ENCODE assay signal across 11 cellular contexts in genomic region chr7:132882714-132883428, GRCh38.
DNase-seq lines count a peak whose midpoint lies in the region; ATAC-seq, FAIRE-seq and TF ChIP-seq lines count a peak whose summit lies in the region.
"Had no signal": no experiment of that assay in that cellular context is flagged by ENCODE, and none has a peak within 500 bp of the region (broad histone marks: within the 10 kb centered on the region; RNA-seq: fewer than 3 reads in every experiment).

No MANE protein-coding gene starts in this region.

- intact Hi-C loops in gastrocnemius medialis (cut with DNase I; ENCODE audit: low total_unique reads), result no loop called here

- no peak overlapping the region for H3K56ac ChIP-seq in mesendoderm (ENCODE audit: low read length)

- no peaks in the 10 kb centered on the region for H3K79me2 ChIP-seq in mesendoderm (ENCODE audit: control insufficient read depth, insufficient read depth, low read length)

- H2BK5ac ChIP-seq in mesendoderm (ENCODE audit: low read length), result no peak overlapping the region

- no peak overlapping the region for H3K18ac ChIP-seq in mesendoderm (ENCODE audit: low read length)

- peak; percentile 86 for FAIRE-seq in GM12892 (lab: Jason Lieb, UNC)

- no peak overlapping the region for H4K8ac ChIP-seq in mesendoderm (ENCODE audit: low read depth, low read length)

- no peak for TF ChIP-seq CTCF in gastrocnemius medialis (IDR thresholded peaks at IDR 0.05 in 4 of 5, conservative IDR thresholded peaks at IDR 0.05 in 1 of 5)

- H3K36me3 ChIP-seq in mesendoderm (ENCODE audit: control insufficient read depth, insufficient read depth, low read length), result no peaks in the 10 kb centered on the region
- no peaks in the 10 kb centered on the region for H3K36me3 ChIP-seq in gastrocnemius medialis

- TF ChIP-seq POLR2A in GM12892 (IDR thresholded peaks at IDR 0.05; ENCODE audit: low read depth, low read length) (no peak), gastrocnemius medialis (IDR thresholded peaks at IDR 0.05) (no peak)

- H2BK15ac ChIP-seq in mesendoderm (replicated peaks; ENCODE audit: low read depth), result no peak overlapping the region

- no peaks in the 10 kb centered on the region for H3K9me3 ChIP-seq in gastrocnemius medialis
- H3K9me3 ChIP-seq: body of pancreas had no signal

- H3K27ac ChIP-seq in mesendoderm (ENCODE audit: low read depth, low read length) (no peak overlapping the region), gastrocnemius medialis (no peak overlapping the region)
- H3K27ac ChIP-seq: body of pancreas had no signal

- in situ Hi-C loops in gastrocnemius medialis (cut with MboI; ENCODE audit: low sequenced_read_pairs in 4 of 4), result no loop called here
- in situ Hi-C loops in KBM-7 (cut with MboI; ENCODE audit: low pct_unique_long_range_greater_than_20kb, low sequenced_read_pairs), result no loop called here

- ATAC-seq in GM21529 (IDR thresholded peaks at IDR 0.05; ENCODE audit: unreplicated experiment) (peak; percentile 62), gastrocnemius medialis (no peak)
- ATAC-seq: body of pancreas had no signal

- H3K23ac ChIP-seq in mesendoderm (ENCODE audit: low read length), result no peak overlapping the region

- no peak overlapping the region for H2AK5ac ChIP-seq in mesendoderm (ENCODE audit: low read length)

- H3K9ac ChIP-seq in mesendoderm (ENCODE audit: low read length), result no peak overlapping the region

- H4K5ac ChIP-seq in mesendoderm (ENCODE audit: low read length), result no peak overlapping the region

- no CpG with 5 or more reads among the region's 2 CpGs for WGBS in mesendoderm (ENCODE audit: extremely low coverage, insufficient coverage, low lambda C conversion rate)

- H3K4ac ChIP-seq in mesendoderm (ENCODE audit: low read depth, low read length), result no peak overlapping the region

- DNase-seq in GM12892 (ENCODE audit: insufficient read length), result no peak
- DNase-seq in OCI-M1 (lab: John Stamatoyannopoulos, UW), result peak; percentile 57
- DNase-seq in mesendoderm, result peak; percentile 16
- no peak for DNase-seq in DMS79 (lab: John Stamatoyannopoulos, UW)
- no peak for DNase-seq in nucleus accumbens (lab: John Stamatoyannopoulos, UW)
- no peak for DNase-seq in gastrocnemius medialis
- no peak for DNase-seq in KBM-7
- DNase-seq: body of pancreas, Calu3, occipital lobe had no signal

- no peak overlapping the region for H3K4me3 ChIP-seq in mesendoderm (ENCODE audit: low read length)
- no peak overlapping the region for H3K4me3 ChIP-seq in gastrocnemius medialis
- H3K4me3 ChIP-seq: body of pancreas had no signal

- H3K79me1 ChIP-seq in mesendoderm (ENCODE audit: low read length), result peaks cover 2% of the 10 kb centered on the region

- H3K4me1 ChIP-seq in mesendoderm (ENCODE audit: control insufficient read depth, low read depth, low read length) (no peaks in the 10 kb centered on the region), gastrocnemius medialis (peaks cover 10% of the 10 kb centered on the region in 2 donors)
- H3K4me1 ChIP-seq: body of pancreas had no signal

- no peak overlapping the region for H2BK120ac ChIP-seq in mesendoderm (ENCODE audit: low read depth, low read length)

- no peaks in the 10 kb centered on the region for H3K27me3 ChIP-seq in mesendoderm (ENCODE audit: insufficient read depth, low read length, poor library complexity)
- no peaks in the 10 kb centered on the region for H3K27me3 ChIP-seq in gastrocnemius medialis
- H3K27me3 ChIP-seq: body of pancreas had no signal

- no peak overlapping the region for H3K4me2 ChIP-seq in mesendoderm (ENCODE audit: low read length)

Comparison
In these comparisons a context has a peak if more than half of its experiments do, and no peak if none do; other contexts are left out.
1. DNase-seq: peak in OCI-M1 (single experiment) and mesendoderm (single experiment); none in GM12892 (single experiment), DMS79 (single experiment), nucleus accumbens (0 of 56), gastrocnemius medialis (0 of 2) and KBM-7 (single experiment).